ENCODE assay signal across 8 cellular contexts in the genomic region with DNA sequence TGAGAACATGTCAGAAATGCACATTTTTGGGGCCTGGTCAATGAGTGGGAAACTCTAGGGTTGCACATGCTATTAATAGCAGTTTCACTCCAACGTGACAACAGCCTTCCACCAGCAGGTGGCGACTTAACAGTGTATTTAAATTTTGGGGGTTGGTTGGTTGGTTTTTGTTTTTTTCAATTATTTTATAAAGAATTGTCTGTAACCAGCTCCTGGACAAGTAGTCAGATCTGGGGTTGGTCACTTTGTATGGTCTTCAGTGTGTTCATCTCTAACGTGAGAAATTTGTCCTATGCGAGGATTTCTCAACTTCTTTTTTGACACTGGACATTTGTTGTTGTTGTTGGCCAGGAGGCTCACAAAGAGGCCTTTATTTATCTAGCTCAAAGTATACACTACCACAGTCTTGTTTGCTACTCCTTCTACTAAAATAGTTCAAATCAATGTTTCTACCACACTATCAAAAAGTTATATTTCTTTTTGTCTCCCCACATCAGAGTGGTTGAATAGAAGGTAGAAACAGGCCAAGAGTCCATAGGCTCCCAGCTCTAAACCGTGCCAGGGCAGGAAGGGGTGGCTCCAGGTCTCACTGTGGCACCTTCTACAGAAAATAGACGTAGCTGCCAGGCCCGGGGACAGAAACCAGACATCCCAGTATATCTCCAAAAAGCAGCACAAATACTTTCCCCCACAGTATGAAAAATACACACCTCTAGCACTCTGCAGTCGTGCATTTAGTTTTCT.
DNase-seq lines count a peak whose midpoint lies in the region; ATAC-seq lines count a peak whose summit lies in the region.

No MANE protein-coding gene starts in this region.

- H3K27ac ChIP-seq in layer of hippocampus (ENCODE audit: low read depth, low read length) = peak overlapping the region; percentile 42

- ATAC-seq in GM21825 (IDR thresholded peaks at IDR 0.05; ENCODE audit: unreplicated experiment) = peak; percentile 52
- no peak for ATAC-seq in HG03095 (IDR thresholded peaks at IDR 0.05; ENCODE audit: unreplicated experiment)

- no peaks in the 10 kb centered on the region for H3K27me3 ChIP-seq in layer of hippocampus (ENCODE audit: control insufficient read depth, insufficient read depth, low read length)

- peak; percentile 3 for DNase-seq in GDM1 (lab: John Stamatoyannopoulos, UW)
- peak; percentile 29 for DNase-seq in MV-4-11 (lab: John Stamatoyannopoulos, UW)
- DNase-seq in activated CD4-positive, CD25-positive, alpha-beta regulatory T cell treated with anti-CD3 and anti-CD28 coated beads, Interleukin-2, amount 50 U/mL, for 16 hours (ENCODE audit: low read depth, low spot score) = peak; percentile 46
- DNase-seq in central memory CD4-positive, alpha-beta T cell = peak; percentile 40
- DNase-seq in stimulated activated CD4-positive, alpha-beta T cell treated with anti-CD3 and anti-CD28 coated beads, TNF-alpha, amount 100 ng/mL, for 1 hour (ENCODE audit: low read depth in 3 of 3, low spot score in 1 of 3) = peak; percentile 25 to 37 (median 25)
